In the genomic region with DNA sequence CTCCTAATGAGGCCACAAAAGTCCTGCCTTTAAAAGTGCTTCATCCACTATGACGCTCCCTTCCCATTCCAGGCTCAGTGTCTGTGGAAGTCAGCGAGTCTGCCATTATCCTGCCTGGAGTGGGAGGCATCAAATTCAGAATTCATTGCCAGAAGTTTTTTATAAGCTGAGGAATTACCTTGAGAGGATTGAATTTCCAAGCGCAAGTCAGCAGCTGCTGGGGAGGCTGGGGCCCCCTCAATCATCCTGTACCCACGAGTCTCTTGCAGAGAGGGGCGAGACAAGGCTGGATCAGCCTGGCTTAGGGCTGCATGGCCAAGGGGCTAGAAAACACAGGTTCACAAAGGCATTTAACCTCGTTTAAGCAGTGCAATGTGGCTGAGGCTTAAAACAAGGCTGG, we compare ENCODE assay signal across 18 cellular contexts.
DNase-seq lines count a peak whose midpoint lies in the region; TF ChIP-seq lines count a peak whose summit lies in the region.
"Had no signal": no experiment of that assay in that cellular context is flagged by ENCODE, and none has a peak within 500 bp of the region (broad histone marks: within the 10 kb centered on the region; RNA-seq: fewer than 3 reads in every experiment).

No MANE protein-coding gene starts in this region.

- peaks cover 21% of the 10 kb centered on the region for H3K4me1 Mint-ChIP-seq in mesothelial cell of epicardium
- H3K4me1 Mint-ChIP-seq: B cell; CD4-positive, CD25-positive, alpha-beta regulatory T cell had no signal

- no peaks in the 10 kb centered on the region for H3K36me3 Mint-ChIP-seq in mesothelial cell of epicardium
- H3K36me3 Mint-ChIP-seq: CD4-positive, CD25-positive, alpha-beta regulatory T cell had no signal

- no peak overlapping the region for H3K9ac ChIP-seq in mammary epithelial cell (ENCODE audit: insufficient read depth, low read length)

- no peak overlapping the region for H2AFZ ChIP-seq in mammary epithelial cell (ENCODE audit: low read depth, low read length)

- peaks cover 6% of the 10 kb centered on the region for H3K9me3 Mint-ChIP-seq in mesothelial cell of epicardium

- intact Hi-C loops in mammary epithelial cell (cut with micrococcal nuclease) = no loop called here

- H3K9me3 ChIP-seq in WERI-Rb-1 (ENCODE audit: severe bottlenecking) = no peaks in the 10 kb centered on the region
- H3K9me3 ChIP-seq in mammary epithelial cell (replicated peaks; ENCODE audit: insufficient read depth, low read length) = no peaks in the 10 kb centered on the region
- H3K9me3 ChIP-seq: MG63 had no signal

- H4K20me1 ChIP-seq in mammary epithelial cell (ENCODE audit: insufficient read depth, low read length) = peaks cover 2% of the 10 kb centered on the region

- no TSS peak for BruUV-seq in mammary epithelial cell (replicated peaks; lab: Mats Ljungman, UMichigan)

- no peak overlapping the region for H3K4me3 Mint-ChIP-seq in mesothelial cell of epicardium
- H3K4me3 Mint-ChIP-seq: B cell; CD4-positive, CD25-positive, alpha-beta regulatory T cell had no signal

- CTCF ChIA-PET in mammary epithelial cell (lab: Charles Lee; ENCODE audit: low non-redundant PET) = no interaction called here

- TF ChIP-seq CTCF in WERI-Rb-1 (IDR thresholded peaks at IDR 0.05; ENCODE audit: low read depth, low read length) (no peak), mesothelial cell of epicardium (IDR thresholded peaks at IDR 0.05; ENCODE audit: unreplicated experiment) (no peak), retinal pigment epithelial cell (conservative IDR thresholded peaks at IDR 0.05; ENCODE audit: low read depth, low read length) (no peak), mammary epithelial cell (conservative IDR thresholded peaks at IDR 0.05 in 1 of 2, IDR thresholded peaks at IDR 0.05 in 1 of 2; ENCODE audit: extremely low read depth in 1 of 2, insufficient read depth in 1 of 2, low read depth in 1 of 2, low read length in 2 of 2) (no peak)

- peak overlapping the region; percentile 9 for H3K4me3 ChIP-seq in WERI-Rb-1 (ENCODE audit: low read depth, low read length)
- H3K4me3 ChIP-seq in retinal pigment epithelial cell (ENCODE audit: low read length) = no peak overlapping the region
- no peak overlapping the region for H3K4me3 ChIP-seq in mammary epithelial cell (replicated peaks in 1 of 3; ENCODE audit: insufficient read depth in 1 of 3, low read depth in 2 of 3, low read length in 3 of 3)
- H3K4me3 ChIP-seq: MG63, SK-N-MC had no signal

- in situ Hi-C loops in mammary epithelial cell (cut with MboI; ENCODE audit: low sequenced_read_pairs in 2 of 2) = no loop called here

- H3K27ac Mint-ChIP-seq in mesothelial cell of epicardium = peak overlapping the region; percentile 65
- H3K27ac Mint-ChIP-seq: B cell; CD4-positive, CD25-positive, alpha-beta regulatory T cell had no signal

- 66% methylated on average over 6 of the region's 6 CpGs for WGBS in mammary epithelial cell (ENCODE audit: low coverage, missing lambda C conversion rate)

- peaks cover 3% of the 10 kb centered on the region for H3K27me3 Mint-ChIP-seq in mesothelial cell of epicardium (ENCODE audit: low read depth)

- H3K4me1 ChIP-seq in mammary epithelial cell (ENCODE audit: insufficient read depth, low read length) = no peaks in the 10 kb centered on the region

- peak overlapping the region; percentile 70 for H3K27ac ChIP-seq in WERI-Rb-1
- no peak overlapping the region for H3K27ac ChIP-seq in mammary epithelial cell (ENCODE audit: insufficient read depth, low read depth, low read length)
- H3K27ac ChIP-seq: SK-N-MC had no signal

- DNase-seq in NCI-H2171 treated with DMSO at 0.1 percent for 48 hours (lab: John Stamatoyannopoulos, UW) (peak; percentile 57), WERI-Rb-1 (peak; percentile 95), mesothelial cell of epicardium (ENCODE audit: low spot score in 2 of 2, unreplicated experiment in 2 of 2) (no peak), retinal pigment epithelial cell (ENCODE audit: low read depth) (peak; percentile 39), dermis blood vessel endothelial cell (no peak), NCI-H1092 (lab: John Stamatoyannopoulos, UW) (no peak), mammary epithelial cell (no peak)
- DNase-seq in activated CD4-positive, CD25-positive, alpha-beta regulatory T cell (lab: John Stamatoyannopoulos, UW) = no peak
- DNase-seq: CD4-positive, CD25-positive, alpha-beta regulatory T cell; DMS79 treated with DMSO at 0.1 percent for 48 hours; HCEC 1CT; Karpas-422; MG63; NCI-H1105; NCI-H1694; NCI-H748 treated with DMSO at 0.1 percent for 48 hours had no signal

- dilution Hi-C loops in mammary epithelial cell (cut with HindIII; ENCODE audit: low sequenced_read_pairs) = no loop called here

- H3K79me2 ChIP-seq in mammary epithelial cell (ENCODE audit: insufficient read depth, low read length) = no peaks in the 10 kb centered on the region

- H3K27me3 ChIP-seq in WERI-Rb-1 (ENCODE audit: insufficient read depth, low read depth, severe bottlenecking) (no peaks in the 10 kb centered on the region), mammary epithelial cell (ENCODE audit: insufficient read depth, low read length) (peaks cover 10% of the 10 kb centered on the region)
- H3K27me3 ChIP-seq: MG63 had no signal

- no peak overlapping the region for H3K4me2 ChIP-seq in mammary epithelial cell (ENCODE audit: insufficient read depth, low read depth, low read length)

- no peaks in the 10 kb centered on the region for H3K36me3 ChIP-seq in WERI-Rb-1
- H3K36me3 ChIP-seq in mammary epithelial cell (ENCODE audit: insufficient read depth, low read length) = no peaks in the 10 kb centered on the region
- H3K36me3 ChIP-seq: MG63 had no signal

Comparison
In these comparisons a context has a peak if more than half of its experiments do, and no peak if none do; other contexts are left out.
1. DNase-seq: peak in NCI-H2171 treated with DMSO at 0.1 percent for 48 hours (single experiment), WERI-Rb-1 (single experiment) and retinal pigment epithelial cell (single experiment); none in mesothelial cell of epicardium (0 of 2), dermis blood vessel endothelial cell (single experiment), NCI-H1092 (single experiment), activated CD4-positive, CD25-positive, alpha-beta regulatory T cell (0 of 4) and mammary epithelial cell (single experiment).